ENCODE assay signal across 11 cellular contexts in genomic region chr4:113635739-113636437, GRCh38.
A peak's percentile ranks its signal among the peaks of the same experiment; 100 is the strongest.
DNase-seq lines count a peak whose midpoint lies in the region; ATAC-seq lines count a peak whose summit lies in the region.
"Had no signal": no experiment of that assay in that cellular context is flagged by ENCODE, and none has a peak within 500 bp of the region (broad histone marks: within the 10 kb centered on the region; RNA-seq: fewer than 3 reads in every experiment).

No MANE protein-coding gene starts in this region.

- no peaks in the 10 kb centered on the region for H3K9me3 ChIP-seq in CD8-positive, alpha-beta memory T cell (ENCODE audit: low read length)
- H3K9me3 ChIP-seq: suprapubic skin had no signal

- POLR2A ChIA-PET in CD8-positive, alpha-beta memory T cell (lab: Charles Lee), result interaction anchor here (0.6 to 1.9 kb wide), 3 partner anchors 38 to 125 kb away, joined by 3 to 8 read pairs (median 3); no protein-coding TSS in a partner anchor

- H3K27ac ChIP-seq in CD8-positive, alpha-beta memory T cell (ENCODE audit: low read depth, low read length), result no peak overlapping the region
- H3K27ac ChIP-seq: suprapubic skin had no signal

- CTCF ChIA-PET in CD8-positive, alpha-beta memory T cell (lab: Charles Lee), result interaction anchor here (0.8 to 1.9 kb wide), 7 partner anchors 9 to 315 kb away, joined by 3 to 7 read pairs (median 4); no protein-coding TSS in a partner anchor

- no peak for DNase-seq in CD8-positive, alpha-beta memory T cell
- DNase-seq in amniotic epithelial cell (ENCODE audit: low read depth), result peak; percentile 86
- DNase-seq in naive B cell, result no peak
- DNase-seq in NCI-H2107 (lab: John Stamatoyannopoulos, UW), result no peak
- no peak for DNase-seq in NCI-H446 treated with DMSO at 0.1 percent for 48 hours (lab: John Stamatoyannopoulos, UW)
- no peak for DNase-seq in sciatic nerve (ENCODE audit: low spot score)
- DNase-seq: foreskin melanocyte, posterior cingulate gyrus had no signal

- peaks cover 0 to 3% of the 10 kb centered on the region in 2 donors for H3K27me3 Mint-ChIP-seq in CD8-positive, alpha-beta memory T cell
- H3K27me3 Mint-ChIP-seq in naive B cell, result no peaks in the 10 kb centered on the region

- H3K27me3 ChIP-seq in CD8-positive, alpha-beta memory T cell (ENCODE audit: insufficient read depth, low read length, poor library complexity, severe bottlenecking), result no peaks in the 10 kb centered on the region
- H3K27me3 ChIP-seq: suprapubic skin had no signal

- no peaks in the 10 kb centered on the region for H3K9me3 Mint-ChIP-seq in CD8-positive, alpha-beta memory T cell
- H3K9me3 Mint-ChIP-seq in naive B cell, result peaks cover 0 to 10% (median 5%) of the 10 kb centered on the region in 7 donors

- H3K4me3 Mint-ChIP-seq in CD8-positive, alpha-beta memory T cell, result peak overlapping the region in 5 of 7 donors; percentile 25 to 75 (median 67)
- peak overlapping the region; percentile 44 to 81 (median 64) for H3K4me3 Mint-ChIP-seq in naive B cell

- peaks cover 42% of the 10 kb centered on the region for H3K4me1 ChIP-seq in CD8-positive, alpha-beta memory T cell (ENCODE audit: insufficient read depth, low read length)

- intact Hi-C loops in sciatic nerve (cut with DNase I), result no loop called here

- peaks cover 48 to 65% (median 57%) of the 10 kb centered on the region in 3 donors for H3K4me1 Mint-ChIP-seq in CD8-positive, alpha-beta memory T cell
- H3K4me1 Mint-ChIP-seq in naive B cell, result peaks cover 53 to 82% (median 71%) of the 10 kb centered on the region in 3 donors

- no peak overlapping the region for H3K4me3 ChIP-seq in CD8-positive, alpha-beta memory T cell (ENCODE audit: low read length)
- H3K4me3 ChIP-seq: suprapubic skin had no signal

- no peaks in the 10 kb centered on the region for H3K36me3 ChIP-seq in CD8-positive, alpha-beta memory T cell (ENCODE audit: insufficient read depth, low read length)
- H3K36me3 ChIP-seq: suprapubic skin had no signal

- peak overlapping the region in 6 of 8 donors; percentile 61 to 87 (median 82) for H3K27ac Mint-ChIP-seq in CD8-positive, alpha-beta memory T cell
- peak overlapping the region; percentile 86 to 96 (median 94) for H3K27ac Mint-ChIP-seq in naive B cell

- ATAC-seq in HG02678 (IDR thresholded peaks at IDR 0.05; ENCODE audit: unreplicated experiment) (peak; percentile 2), naive B cell (ENCODE audit: low read depth in 2 of 2) (no peak), GM19397 (IDR thresholded peaks at IDR 0.05; ENCODE audit: unreplicated experiment) (no peak), sciatic nerve (no peak)

- no peaks in the 10 kb centered on the region for H3K36me3 Mint-ChIP-seq in CD8-positive, alpha-beta memory T cell
- H3K36me3 Mint-ChIP-seq in naive B cell, result peaks cover 8 to 10% of the 10 kb centered on the region in 2 donors
